10 cellular contexts compared by ENCODE assay signal in genomic region chr11:6387811-6388599, GRCh38. TPM values are rescaled to one million over a fixed set of nuclear protein-coding genes. Genes with fewer than 3 reads are reported as not detected.
DNase-seq lines count a peak whose midpoint lies in the region; ATAC-seq and TF ChIP-seq lines count a peak whose summit lies in the region.
"Had no signal": no experiment of that assay in that cellular context is flagged by ENCODE, and none has a peak within 500 bp of the region (broad histone marks: within the 10 kb centered on the region; RNA-seq: fewer than 3 reads in every experiment).

No MANE protein-coding gene starts in this region.

- H3K27me3 Mint-ChIP-seq in HFFc6 (ENCODE audit: insufficient read depth) (peaks cover 4% of the 10 kb centered on the region; the same call in 1 of the 2 replicates), brain (no peaks in the 10 kb centered on the region)
- no peaks in the 10 kb centered on the region for H3K27me3 Mint-ChIP-seq in activated CD4-positive, alpha-beta memory T cell treated with anti-CD3 and anti-CD28 coated beads, Interleukin-2, amount 10 ng/mL, durations not matched to agents 7 days and 5 days

- H3K9me3 Mint-ChIP-seq in HFFc6, result no peaks in the 10 kb centered on the region
- no peaks in the 10 kb centered on the region for H3K9me3 Mint-ChIP-seq in brain
- H3K9me3 Mint-ChIP-seq in stimulated activated effector memory CD8-positive, alpha-beta T cell treated with anti-CD3 and anti-CD28 coated beads, Interleukin-12 subunit alpha, Interleukin-12 subunit beta, amount 100 ng/mL, for 72 hours, result no peaks in the 10 kb centered on the region
- H3K9me3 Mint-ChIP-seq in activated CD4-positive, alpha-beta memory T cell treated with anti-CD3 and anti-CD28 coated beads, Interleukin-2, amount 10 ng/mL, durations not matched to agents 7 days and 5 days, result no peaks in the 10 kb centered on the region

- H3K4me3 Mint-ChIP-seq in HFFc6, result peak overlapping the region; percentile 31
- H3K4me3 Mint-ChIP-seq in brain, result peak overlapping the region in 4 of 5 experiments; percentile 35 to 64 (median 46)
- H3K4me3 Mint-ChIP-seq in stimulated activated effector memory CD8-positive, alpha-beta T cell treated with anti-CD3 and anti-CD28 coated beads, Interleukin-12 subunit alpha, Interleukin-12 subunit beta, amount 100 ng/mL, for 72 hours, result no peak overlapping the region
- no peak overlapping the region for H3K4me3 Mint-ChIP-seq in activated CD4-positive, alpha-beta memory T cell treated with anti-CD3 and anti-CD28 coated beads, Interleukin-2, amount 10 ng/mL, durations not matched to agents 7 days and 5 days

- H3K27ac Mint-ChIP-seq in HFFc6 (peak overlapping the region; percentile 40), brain (peak overlapping the region in 3 of 5 experiments; percentile 61 to 86 (median 76))
- H3K27ac Mint-ChIP-seq in stimulated activated effector memory CD8-positive, alpha-beta T cell treated with anti-CD3 and anti-CD28 coated beads, Interleukin-12 subunit alpha, Interleukin-12 subunit beta, amount 100 ng/mL, for 72 hours, result peak overlapping the region; percentile 7
- H3K27ac Mint-ChIP-seq in activated CD4-positive, alpha-beta memory T cell treated with anti-CD3 and anti-CD28 coated beads, Interleukin-2, amount 10 ng/mL, durations not matched to agents 7 days and 5 days, result no peak overlapping the region

- DNase-seq in HFFc6 (peak; percentile 11), kidney tubule cell (ENCODE audit: low spot score) (peak; percentile 90), cardiac septum (ENCODE audit: low spot score) (no peak), NCI-H526 (lab: John Stamatoyannopoulos, UW) (no peak)
- DNase-seq in stimulated activated effector memory CD8-positive, alpha-beta T cell treated with anti-CD3 and anti-CD28 coated beads, Interleukin-12 subunit alpha, Interleukin-12 subunit beta, amount 100 ng/mL, for 72 hours (ENCODE audit: low spot score in 2 of 2), result no peak
- DNase-seq in activated CD4-positive, alpha-beta memory T cell treated with anti-CD3 and anti-CD28 coated beads, Interleukin-2, amount 10 ng/mL, durations not matched to agents 7 days and 5 days, result no peak
- DNase-seq: stimulated activated CD4-positive, alpha-beta T cell treated with anti-CD3 and anti-CD28 coated beads, Interleukin-15, amount 100 ng/mL, for 24 hours had no signal

- H3K36me3 Mint-ChIP-seq in HFFc6 (ENCODE audit: low read depth) (peaks cover 5% of the 10 kb centered on the region; the same call in 1 of the 2 replicates), brain (peaks cover 5% of the 10 kb centered on the region)
- H3K36me3 Mint-ChIP-seq in stimulated activated effector memory CD8-positive, alpha-beta T cell treated with anti-CD3 and anti-CD28 coated beads, Interleukin-12 subunit alpha, Interleukin-12 subunit beta, amount 100 ng/mL, for 72 hours, result peaks cover 13% of the 10 kb centered on the region
- peaks cover 23% of the 10 kb centered on the region for H3K36me3 Mint-ChIP-seq in activated CD4-positive, alpha-beta memory T cell treated with anti-CD3 and anti-CD28 coated beads, Interleukin-2, amount 10 ng/mL, durations not matched to agents 7 days and 5 days (ENCODE audit: low read depth)

- intact Hi-C loops in cardiac septum (cut with DNase I), result loop anchor here (5.0 kb wide), 1 partner anchor 114 kb away; no protein-coding TSS in a partner anchor

- ATAC-seq in stimulated activated effector memory CD8-positive, alpha-beta T cell treated with anti-CD3 and anti-CD28 coated beads, Interleukin-12 subunit alpha, Interleukin-12 subunit beta, amount 100 ng/mL, for 72 hours, result no peak
- ATAC-seq in HG02870 (IDR thresholded peaks at IDR 0.05; ENCODE audit: unreplicated experiment), result no peak

- CTCF ChIA-PET in activated CD4-positive, alpha-beta memory T cell treated with anti-CD3 and anti-CD28 coated beads, Interleukin-2, amount 10 ng/mL, durations not matched to agents 7 days and 5 days (lab: Charles Lee), result interaction anchor here (0.7 to 5.1 kb wide), 7 partner anchors 10 to 147 kb away, joined by 3 to 65 read pairs (median 5); partner anchors contain the start of genes ARFIP2, HPX and TIMM10B

- POLR2A ChIA-PET in activated CD4-positive, alpha-beta memory T cell treated with anti-CD3 and anti-CD28 coated beads, Interleukin-2, amount 10 ng/mL, durations not matched to agents 7 days and 5 days (lab: Charles Lee), result interaction anchor here (0.8 to 6.3 kb wide), 5 partner anchors 9 to 94 kb away, joined by 3 to 143 read pairs (median 41); partner anchors contain the start of genes APBB1, ARFIP2 and TIMM10B

- TF ChIP-seq CTCF in HFFc6 (IDR thresholded peaks at IDR 0.05) (no peak), brain (conservative IDR thresholded peaks at IDR 0.05) (no peak)

- peaks cover 43% of the 10 kb centered on the region for H3K4me1 Mint-ChIP-seq in HFFc6 (ENCODE audit: low read depth)
- H3K4me1 Mint-ChIP-seq in brain, result peaks cover 45% of the 10 kb centered on the region
- peaks cover 37% of the 10 kb centered on the region for H3K4me1 Mint-ChIP-seq in stimulated activated effector memory CD8-positive, alpha-beta T cell treated with anti-CD3 and anti-CD28 coated beads, Interleukin-12 subunit alpha, Interleukin-12 subunit beta, amount 100 ng/mL, for 72 hours
- H3K4me1 Mint-ChIP-seq in activated CD4-positive, alpha-beta memory T cell treated with anti-CD3 and anti-CD28 coated beads, Interleukin-2, amount 10 ng/mL, durations not matched to agents 7 days and 5 days, result peaks cover 42% of the 10 kb centered on the region

RNA-seq across cellular contexts. Expression of gene SMPD1, which starts 2.3 kb away (rescaled TPM):
- 100 to 1,000 TPM; 117 to 145 (median 123) TPM for total RNA-seq in HFFc6 (2021; fragmentation: NEBNext Ultra II Directional; extraction: Animal tissue kit (Norgen Biotek cat#: 25700))
- polyA plus RNA-seq in brain (ENCODE audit: insufficient read depth, low read depth, low replicate concordance), result 47.2 TPM
- total RNA-seq in activated CD4-positive, alpha-beta memory T cell treated with anti-CD3 and anti-CD28 coated beads, Interleukin-2, amount 10 ng/mL, durations not matched to agents 7 days and 5 days, result 10 to 100 TPM; 55.1 to 58.5 TPM
- 57.8 TPM for total RNA-seq in cardiac septum

RNA-seq across cellular contexts. Expression of gene APBB1, which starts 30.9 kb away (rescaled TPM):
- 10 to 100 TPM; 32.3 to 38.7 (median 35.4) TPM for total RNA-seq in HFFc6 (2021; fragmentation: NEBNext Ultra II Directional; extraction: Animal tissue kit (Norgen Biotek cat#: 25700))
- 200 TPM for polyA plus RNA-seq in brain (ENCODE audit: insufficient read depth, low read depth, low replicate concordance)
- 10 to 100 TPM; 56.0 to 57.6 TPM for total RNA-seq in activated CD4-positive, alpha-beta memory T cell treated with anti-CD3 and anti-CD28 coated beads, Interleukin-2, amount 10 ng/mL, durations not matched to agents 7 days and 5 days
- 72.0 TPM for total RNA-seq in cardiac septum

RNA-seq across cellular contexts. Expression of gene HPX, which starts 52.8 kb away (rescaled TPM):
- under 1 TPM; 0.29 to 0.76 (median 0.55) TPM for total RNA-seq in HFFc6 (2021; fragmentation: NEBNext Ultra II Directional; extraction: Animal tissue kit (Norgen Biotek cat#: 25700))
- 0.61 TPM for polyA plus RNA-seq in brain (ENCODE audit: insufficient read depth, low read depth, low replicate concordance)
- under 1 TPM in 1 of 2 experiments, not detected in 1; 0.18 TPM for total RNA-seq in activated CD4-positive, alpha-beta memory T cell treated with anti-CD3 and anti-CD28 coated beads, Interleukin-2, amount 10 ng/mL, durations not matched to agents 7 days and 5 days
- 0.27 TPM for total RNA-seq in cardiac septum
- total RNA-seq: NCI-H460 had no signal

Comparison
In these comparisons a context has a peak if more than half of its experiments do, and no peak if none do; other contexts are left out.
1. DNase-seq: peak in HFFc6 (single experiment) and kidney tubule cell (single experiment); none in stimulated activated effector memory CD8-positive, alpha-beta T cell treated with anti-CD3 and anti-CD28 coated beads, Interleukin-12 subunit alpha, Interleukin-12 subunit beta, amount 100 ng/mL, for 72 hours (0 of 2), activated CD4-positive, alpha-beta memory T cell treated with anti-CD3 and anti-CD28 coated beads, Interleukin-2, amount 10 ng/mL, durations not matched to agents 7 days and 5 days (single experiment), cardiac septum (single experiment) and NCI-H526 (0 of 2).
2. H3K4me3 Mint-ChIP-seq: peak in HFFc6 (single experiment) and brain (4 of 5); none in stimulated activated effector memory CD8-positive, alpha-beta T cell treated with anti-CD3 and anti-CD28 coated beads, Interleukin-12 subunit alpha, Interleukin-12 subunit beta, amount 100 ng/mL, for 72 hours (single experiment) and activated CD4-positive, alpha-beta memory T cell treated with anti-CD3 and anti-CD28 coated beads, Interleukin-2, amount 10 ng/mL, durations not matched to agents 7 days and 5 days (single experiment).